Comparison of ENCODE assay signal across 1 cellular context in the genomic region with DNA sequence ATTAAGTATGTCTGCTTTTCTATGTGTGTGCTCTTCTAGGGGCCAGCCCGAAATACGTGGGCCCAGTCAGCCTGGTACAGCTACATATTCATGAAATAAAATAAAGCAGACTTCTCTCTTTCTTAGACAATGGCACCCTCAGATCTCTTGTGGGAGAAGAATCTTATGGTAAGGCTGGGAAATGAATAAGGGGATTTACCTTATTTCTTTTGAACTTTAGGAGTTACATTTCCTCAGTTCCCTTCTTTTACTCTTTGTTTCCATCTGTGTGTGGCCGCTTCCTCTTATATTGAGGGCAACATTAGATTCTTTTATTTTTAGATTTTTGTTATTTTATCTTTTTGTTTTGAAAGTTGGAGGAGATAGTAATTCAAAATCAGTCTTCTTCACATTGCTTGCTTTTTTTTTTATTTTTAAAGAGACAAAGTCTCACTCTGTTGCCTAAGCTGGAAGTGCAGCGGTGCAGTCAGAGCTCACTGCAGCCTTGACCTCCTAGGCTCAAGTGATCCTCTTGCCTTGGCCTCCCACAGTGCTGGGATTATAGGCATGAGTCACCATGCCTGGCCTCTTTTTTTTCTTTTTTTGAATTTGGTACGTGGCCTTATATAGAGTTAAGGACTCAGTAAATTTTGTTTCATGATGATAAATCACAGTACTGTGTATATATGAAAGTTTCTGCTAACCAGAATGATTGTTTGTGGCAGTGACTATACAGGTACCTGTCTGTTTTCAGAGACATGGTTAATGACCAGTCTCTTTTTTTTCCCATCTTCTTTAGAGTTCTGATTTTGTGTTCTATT.
A peak's percentile ranks its signal among the peaks of the same experiment; 100 is the strongest.
TF ChIP-seq lines count a peak whose summit lies in the region.

No MANE protein-coding gene starts in this region.

TF ChIP-seq in HepG2, 621 proteins besides CTCF, POLR2A, EP300 and RAD21 (continued from another document):
- TF ChIP-seq PLRG1 (conservative IDR thresholded peaks at IDR 0.05) (no peak), CENPX (CRISPR knock-in tag; IDR thresholded peaks at IDR 0.05) (no peak), HNRNPUL1 (IDR thresholded peaks at IDR 0.05; ENCODE audit: low read depth, low read length) (no peak), MAFG (CRISPR knock-in tag; IDR thresholded peaks at IDR 0.05) (no peak), RCOR2 (CRISPR knock-in tag; IDR thresholded peaks at IDR 0.05) (peak; percentile 90), CREM (IDR thresholded peaks at IDR 0.05) (0 out of 2 replicates have a peak, but pooled peaks have one; percentile 13), CREM (CRISPR knock-in tag; IDR thresholded peaks at IDR 0.05) (no peak), SOX13 (IDR thresholded peaks at IDR 0.05) (no peak), SOX13 (CRISPR knock-in tag; conservative IDR thresholded peaks at IDR 0.05 in 1 of 2, IDR thresholded peaks at IDR 0.05 in 1 of 2) (peak in 1 of 2 experiments; percentile 45; a peak in 1 of 4 replicates), SAP130 (CRISPR knock-in tag; IDR thresholded peaks at IDR 0.05; ENCODE audit: low read depth) (peak; percentile 38; the same call in 1 of the 2 replicates), FOXK2 (IDR thresholded peaks at IDR 0.05) (no peak), FOSL2 (CRISPR knock-in tag; IDR thresholded peaks at IDR 0.05) (peak; percentile 95)
- TF ChIP-seq, protein P1, sequence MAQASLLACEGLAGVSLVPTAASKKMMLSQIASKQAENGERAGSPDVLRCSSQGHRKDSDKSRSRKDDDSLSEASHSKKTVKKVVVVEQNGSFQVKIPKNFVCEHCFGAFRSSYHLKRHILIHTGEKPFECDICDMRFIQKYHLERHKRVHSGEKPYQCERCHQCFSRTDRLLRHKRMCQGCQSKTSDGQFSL (CRISPR knock-in tag; IDR thresholded peaks at IDR 0.05), result no peak
